In the genomic region with DNA sequence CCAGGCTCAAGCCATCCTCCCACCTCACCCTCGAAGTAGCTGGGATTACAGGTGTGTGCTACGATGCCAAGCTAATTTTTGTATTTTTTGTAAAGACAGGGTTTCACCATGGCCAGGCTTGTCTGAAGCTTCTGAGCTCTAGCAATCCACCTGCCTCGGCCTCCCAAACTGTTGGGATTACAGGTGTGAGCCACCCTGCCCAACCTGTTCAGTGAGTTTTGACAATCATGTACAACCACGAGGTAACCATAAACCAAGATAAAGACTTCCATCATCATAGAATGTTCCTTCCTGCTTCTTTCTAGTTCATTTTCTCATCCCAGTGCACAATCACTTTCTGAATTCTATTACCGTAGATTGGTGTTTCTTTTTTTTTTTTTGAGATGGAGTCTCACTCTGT, we compare ENCODE assay signal across 14 cellular contexts.
"Had no signal": no experiment of that assay in that cellular context is flagged by ENCODE, and none has a peak within 500 bp of the region (broad histone marks: within the 10 kb centered on the region; RNA-seq: fewer than 3 reads in every experiment).

No MANE protein-coding gene starts in this region.

- H3K4me3 ChIP-seq: hepatocyte, uterus had no signal

- H3K9me3 Mint-ChIP-seq: activated naive CD4-positive, alpha-beta T cell treated with anti-CD3 and anti-CD28 coated beads, Interleukin-2, amount 10 ng/mL, durations not matched to agents 7 days and 5 days; stimulated activated effector memory CD8-positive, alpha-beta T cell treated with anti-CD3 and anti-CD28 coated beads, Interleukin-12 subunit alpha, Interleukin-12 subunit beta, amount 100 ng/mL, for 72 hours had no signal

- H3K36me3 Mint-ChIP-seq: activated CD8-positive, alpha-beta memory T cell treated with anti-CD3 and anti-CD28 coated beads, Interleukin-2, amount 10 ng/mL, durations not matched to agents 7 days and 5 days; activated naive CD4-positive, alpha-beta T cell treated with anti-CD3 and anti-CD28 coated beads, Interleukin-2, amount 10 ng/mL, durations not matched to agents 7 days and 5 days; naive thymus-derived CD4-positive, alpha-beta T cell; stimulated activated effector memory CD8-positive, alpha-beta T cell treated with anti-CD3 and anti-CD28 coated beads, Interleukin-12 subunit alpha, Interleukin-12 subunit beta, amount 100 ng/mL, for 72 hours had no signal

- H3K27ac Mint-ChIP-seq: activated CD8-positive, alpha-beta memory T cell treated with anti-CD3 and anti-CD28 coated beads, Interleukin-2, amount 10 ng/mL, durations not matched to agents 7 days and 5 days; activated naive CD4-positive, alpha-beta T cell treated with anti-CD3 and anti-CD28 coated beads, Interleukin-2, amount 10 ng/mL, durations not matched to agents 7 days and 5 days; naive thymus-derived CD4-positive, alpha-beta T cell; stimulated activated effector memory CD8-positive, alpha-beta T cell treated with anti-CD3 and anti-CD28 coated beads, Interleukin-12 subunit alpha, Interleukin-12 subunit beta, amount 100 ng/mL, for 72 hours had no signal

- DNase-seq: activated CD4-positive, alpha-beta T cell treated with anti-CD3 and anti-CD28 coated beads, Interleukin-2, amount 50 U/mL, for 4 hours; activated CD4-positive, CD25-positive, alpha-beta regulatory T cell treated with anti-CD3 and anti-CD28 coated beads, Interleukin-2, amount 50 U/mL, for 72 hours; activated CD8-positive, alpha-beta memory T cell treated with anti-CD3 and anti-CD28 coated beads, Interleukin-2, amount 10 ng/mL, durations not matched to agents 7 days and 5 days; activated naive CD4-positive, alpha-beta T cell treated with anti-CD3 and anti-CD28 coated beads, Interleukin-2, amount 10 ng/mL, durations not matched to agents 7 days and 5 days; activated T-cell treated with anti-CD3 and anti-CD28 coated beads, Interleukin-2, amount 50 U/mL, for 1 hour; islet precursor cell; midbrain; naive thymus-derived CD4-positive, alpha-beta T cell; uterus had no signal

- H3K9me3 ChIP-seq: neutrophil, uterus had no signal

- FAIRE-seq: astrocyte had no signal

- H3K36me3 ChIP-seq: neutrophil, uterus had no signal

- ATAC-seq: activated CD8-positive, alpha-beta memory T cell treated with anti-CD3 and anti-CD28 coated beads, Interleukin-2, amount 10 ng/mL, durations not matched to agents 7 days and 5 days; left lobe of liver; naive thymus-derived CD4-positive, alpha-beta T cell; stimulated activated effector memory CD8-positive, alpha-beta T cell treated with anti-CD3 and anti-CD28 coated beads, Interleukin-12 subunit alpha, Interleukin-12 subunit beta, amount 100 ng/mL, for 72 hours had no signal

- H3K4me1 Mint-ChIP-seq: activated CD8-positive, alpha-beta memory T cell treated with anti-CD3 and anti-CD28 coated beads, Interleukin-2, amount 10 ng/mL, durations not matched to agents 7 days and 5 days; activated naive CD4-positive, alpha-beta T cell treated with anti-CD3 and anti-CD28 coated beads, Interleukin-2, amount 10 ng/mL, durations not matched to agents 7 days and 5 days; naive thymus-derived CD4-positive, alpha-beta T cell; stimulated activated effector memory CD8-positive, alpha-beta T cell treated with anti-CD3 and anti-CD28 coated beads, Interleukin-12 subunit alpha, Interleukin-12 subunit beta, amount 100 ng/mL, for 72 hours had no signal

- H3K4me3 Mint-ChIP-seq: activated CD8-positive, alpha-beta memory T cell treated with anti-CD3 and anti-CD28 coated beads, Interleukin-2, amount 10 ng/mL, durations not matched to agents 7 days and 5 days; activated naive CD4-positive, alpha-beta T cell treated with anti-CD3 and anti-CD28 coated beads, Interleukin-2, amount 10 ng/mL, durations not matched to agents 7 days and 5 days; naive thymus-derived CD4-positive, alpha-beta T cell; stimulated activated effector memory CD8-positive, alpha-beta T cell treated with anti-CD3 and anti-CD28 coated beads, Interleukin-12 subunit alpha, Interleukin-12 subunit beta, amount 100 ng/mL, for 72 hours had no signal

- H3K27ac ChIP-seq: hepatocyte, neutrophil, uterus had no signal
